11 cellular contexts compared by ENCODE assay signal in genomic region chr12:96396914-96397313, GRCh38. TPM values are rescaled to one million over a fixed set of nuclear protein-coding genes. Genes with fewer than 3 reads are reported as not detected.
DNase-seq lines count a peak whose midpoint lies in the region; ATAC-seq and TF ChIP-seq lines count a peak whose summit lies in the region.
"Had no signal": no experiment of that assay in that cellular context is flagged by ENCODE, and none has a peak within 500 bp of the region (broad histone marks: within the 10 kb centered on the region; RNA-seq: fewer than 3 reads in every experiment).

No MANE protein-coding gene starts in this region.

- no peaks in the 10 kb centered on the region for H3K36me3 Mint-ChIP-seq in osteocyte (ENCODE audit: unreplicated experiment)

- H3K4me2 ChIP-seq in OCI-LY7 (ENCODE audit: low read length), result peak overlapping the region; percentile 98

- H3K27me3 ChIP-seq in GM06990 (replicated peaks; ENCODE audit: control insufficient read depth, insufficient read depth, low read length), result no peaks in the 10 kb centered on the region

- H3K9me2 ChIP-seq in OCI-LY7 (ENCODE audit: insufficient read depth, low read length), result no peaks in the 10 kb centered on the region

- H3K4me1 ChIP-seq in OCI-LY7 (ENCODE audit: insufficient read depth, low read length, poor library complexity, severe bottlenecking), result peaks cover 34% of the 10 kb centered on the region

- no peak overlapping the region for H3K27ac ChIP-seq in OCI-LY7 (ENCODE audit: low read depth, low read length, poor library complexity, severe bottlenecking)
- H3K27ac ChIP-seq: SK-N-MC had no signal

- peaks cover 74% of the 10 kb centered on the region for H3K79me2 ChIP-seq in OCI-LY7 (ENCODE audit: insufficient read depth, low read depth, low read length)

- CTCF ChIA-PET in OCI-LY7 (lab: Charles Lee; ENCODE audit: unreplicated experiment), result interaction anchor here (1.5 kb wide), 1 partner anchor 70 kb away, joined by 3 read pairs; no protein-coding TSS in a partner anchor

- H3K4me1 Mint-ChIP-seq in osteocyte (ENCODE audit: unreplicated experiment), result peaks cover 47% of the 10 kb centered on the region

- peak overlapping the region; percentile 84 for H3K4me3 ChIP-seq in GM06990 (replicated peaks; ENCODE audit: low read depth, low read length)
- peak overlapping the region; percentile 94 for H3K4me3 ChIP-seq in OCI-LY7 (ENCODE audit: low read depth, low read length, poor library complexity, severe bottlenecking)
- peak overlapping the region; percentile 82 for H3K4me3 ChIP-seq in epithelial cell of proximal tubule (ENCODE audit: low read depth, low read length)

- peaks cover 29% of the 10 kb centered on the region for H4K20me1 ChIP-seq in OCI-LY7 (ENCODE audit: insufficient read depth, low read length)

- H3K36me3 ChIP-seq in GM06990 (ENCODE audit: control insufficient read depth, insufficient read depth, low read length) (no peaks in the 10 kb centered on the region), OCI-LY7 (ENCODE audit: insufficient read depth, low read length) (0 out of 2 replicates have a peak, but pooled peaks cover 4% of the 10 kb centered on the region)

- DNase-seq in GM06990 (ENCODE audit: extremely low read depth, insufficient read length) (no peak), OCI-LY7 (ENCODE audit: low spot score) (no peak), epithelial cell of proximal tubule (ENCODE audit: low read depth) (no peak), osteocyte (ENCODE audit: extremely low spot score, unreplicated experiment) (no peak), COR-L47 (lab: John Stamatoyannopoulos, UW) (no peak), DMS79 (lab: John Stamatoyannopoulos, UW) (no peak), RPMI8226 (no peak)
- DNase-seq: NCI-H2171 treated with DMSO at 0.1 percent for 48 hours, retina had no signal

- H3K27ac Mint-ChIP-seq in osteocyte (ENCODE audit: unreplicated experiment), result peak overlapping the region; percentile 47

- H2AFZ ChIP-seq in OCI-LY7 (ENCODE audit: low read length), result no peak overlapping the region

- H3K9me3 Mint-ChIP-seq in osteocyte (ENCODE audit: unreplicated experiment), result no peaks in the 10 kb centered on the region

- intact Hi-C loops in OCI-LY7 (cut with micrococcal nuclease; ENCODE audit: unreplicated experiment), result loop anchor here (2.0 to 5.0 kb wide), 2 partner anchors 20 to 95 kb away; no protein-coding TSS in a partner anchor

- ATAC-seq in activated CD4-positive, CD25-positive, alpha-beta regulatory T cell treated with anti-CD3 and anti-CD28 coated beads, Interleukin-2, amount 50 U/mL, for 24 hours, result no peak

- H3K9me3 ChIP-seq in OCI-LY7 (ENCODE audit: low read length), result no peaks in the 10 kb centered on the region

- POLR2A ChIA-PET in OCI-LY7 (lab: Charles Lee), result interaction anchor here (0.6 to 3.7 kb wide), 9 partner anchors 8 to 1177 kb away, joined by 3 to 17 read pairs (median 4); no protein-coding TSS in a partner anchor

- no TSS peak for BruUV-seq in OCI-LY7 (replicated peaks; lab: Mats Ljungman, UMichigan)

- no peaks in the 10 kb centered on the region for H3K27me3 Mint-ChIP-seq in osteocyte (ENCODE audit: unreplicated experiment)

- peak overlapping the region; percentile 23 for H3K4me3 Mint-ChIP-seq in osteocyte (ENCODE audit: unreplicated experiment)

- TF ChIP-seq CTCF in GM06990 (IDR thresholded peaks at IDR 0.05; ENCODE audit: insufficient read depth, low read length, poor library complexity, severe bottlenecking), result no peak
- no peak for TF ChIP-seq CTCF in OCI-LY7 (conservative IDR thresholded peaks at IDR 0.05; ENCODE audit: low read length)
- no peak for TF ChIP-seq CTCF in epithelial cell of proximal tubule (conservative IDR thresholded peaks at IDR 0.05; ENCODE audit: low read depth, low read length)
- TF ChIP-seq CTCF in osteocyte (IDR thresholded peaks at IDR 0.05), result no peak

RNA-seq across cellular contexts. Expression of gene CDK17, which starts 3.3 kb away (rescaled TPM):
- total RNA-seq in OCI-LY7 (2014; rRNA removed; shearing (Covaris generic)), result 34.5 and 36.3 TPM in 2 replicates
- total RNA-seq in OCI-LY7 (2022) (42.1 and 43.4 TPM in 2 replicates), epithelial cell of proximal tubule (22.0 and 29.7 TPM in 2 replicates), osteocyte (33.8 and 37.2 TPM in 2 replicates)
